ENCODE assay signal across 1 cellular context in genomic region chr1:9887070-9887469, GRCh38.
TF ChIP-seq lines count a peak whose summit lies in the region.

No MANE protein-coding gene starts in this region.

TF ChIP-seq in GM23338, 12 proteins besides CTCF, POLR2A, EP300 and RAD21 (continued from another document):
- TF ChIP-seq JUNB (IDR thresholded peaks at IDR 0.05; ENCODE audit: unreplicated experiment), result no peak
- TF ChIP-seq POLR2AphosphoS5 (IDR thresholded peaks at IDR 0.05; ENCODE audit: low read depth), result no peak
- TF ChIP-seq EZH2 (IDR thresholded peaks at IDR 0.05; ENCODE audit: low read depth, unreplicated experiment), result no peak
- no peak for TF ChIP-seq ETS1 (IDR thresholded peaks at IDR 0.05)
- TF ChIP-seq NANOG (IDR thresholded peaks at IDR 0.05; ENCODE audit: borderline replicate concordance), result no peak
- no peak for TF ChIP-seq ZNF114 (CRISPR knock-in tag; IDR thresholded peaks at IDR 0.05)
- no peak for TF ChIP-seq ZNF462 (CRISPR knock-in tag; IDR thresholded peaks at IDR 0.05)
- no peak for TF ChIP-seq ZNF331 (CRISPR knock-in tag; IDR thresholded peaks at IDR 0.05; ENCODE audit: low read depth)
